In genomic region chrX:2609431-2610238, GRCh38 we compare ENCODE assay signal across 8 cellular contexts.
DNase-seq lines count a peak whose midpoint lies in the region; ATAC-seq and TF ChIP-seq lines count a peak whose summit lies in the region.

No MANE protein-coding gene starts in this region.

- H3K27me3 ChIP-seq in KMS-11 (ENCODE audit: insufficient read depth, low read depth) = no peaks in the 10 kb centered on the region

- no peaks in the 10 kb centered on the region for H3K27me3 Mint-ChIP-seq in activated T-cell treated with anti-CD3 and anti-CD28 coated beads, Interleukin-2, amount 50 U/mL, for 24 hours
- H3K27me3 Mint-ChIP-seq in natural killer cell treated with Interleukin-12 subunit alpha and Interleukin-12 subunit beta and Interleukin-15 and Interleukin-18, amount 100 ng/mL, for 72 hours = no peaks in the 10 kb centered on the region

- H3K9me3 Mint-ChIP-seq in activated T-cell treated with anti-CD3 and anti-CD28 coated beads, Interleukin-2, amount 50 U/mL, for 24 hours = no peaks in the 10 kb centered on the region
- peaks cover 8% of the 10 kb centered on the region for H3K9me3 Mint-ChIP-seq in natural killer cell treated with Interleukin-12 subunit alpha and Interleukin-12 subunit beta and Interleukin-15 and Interleukin-18, amount 100 ng/mL, for 72 hours

- ATAC-seq in natural killer cell treated with Interleukin-12 subunit alpha and Interleukin-12 subunit beta and Interleukin-15 and Interleukin-18, amount 100 ng/mL, for 72 hours = no peak
- ATAC-seq in HG03095 (IDR thresholded peaks at IDR 0.05; ENCODE audit: unreplicated experiment) = no peak

- no peaks in the 10 kb centered on the region for H3K79me2 ChIP-seq in KMS-11 (ENCODE audit: insufficient read depth, low read depth)

- DNase-seq in activated T-cell treated with anti-CD3 and anti-CD28 coated beads, Interleukin-2, amount 50 U/mL, for 24 hours = no peak
- DNase-seq in activated T-cell treated with anti-CD3 and anti-CD28 coated beads, Interleukin-2, amount 50 U/mL, for 1 hour = no peak
- DNase-seq in dermis blood vessel endothelial cell (peak; percentile 47), G401 (ENCODE audit: low spot score) (no peak), activated gamma-delta T cell treated with Interleukin-2 at 50 U/mL for 16 hours (no peak)
- DNase-seq in natural killer cell treated with Interleukin-12 subunit alpha and Interleukin-12 subunit beta and Interleukin-15 and Interleukin-18, amount 100 ng/mL, for 72 hours (ENCODE audit: low spot score) = no peak

- H3K4me3 ChIP-seq in KMS-11 (IDR thresholded peaks at IDR 0.05; ENCODE audit: insufficient read depth, low read depth, low read length) = no peak overlapping the region

- peak overlapping the region; percentile 22; the same call in 1 of the 2 replicates for H3K9ac ChIP-seq in KMS-11

- in situ Hi-C loops in G401 (cut with HindIII; ENCODE audit: low sequenced_read_pairs) = no loop called here

- no peak overlapping the region for H3K27ac ChIP-seq in KMS-11

- peak overlapping the region; percentile 88 for H3K27ac Mint-ChIP-seq in activated T-cell treated with anti-CD3 and anti-CD28 coated beads, Interleukin-2, amount 50 U/mL, for 24 hours
- peak overlapping the region; percentile 49 to 87 for H3K27ac Mint-ChIP-seq in natural killer cell treated with Interleukin-12 subunit alpha and Interleukin-12 subunit beta and Interleukin-15 and Interleukin-18, amount 100 ng/mL, for 72 hours

- H4K20me1 ChIP-seq in KMS-11 (ENCODE audit: insufficient read depth) = no peaks in the 10 kb centered on the region

- peaks cover 52% of the 10 kb centered on the region for H3K4me1 Mint-ChIP-seq in activated T-cell treated with anti-CD3 and anti-CD28 coated beads, Interleukin-2, amount 50 U/mL, for 24 hours (ENCODE audit: low read depth)
- H3K4me1 Mint-ChIP-seq in natural killer cell treated with Interleukin-12 subunit alpha and Interleukin-12 subunit beta and Interleukin-15 and Interleukin-18, amount 100 ng/mL, for 72 hours (ENCODE audit: low read depth in 2 of 2) = peaks cover 29 to 41% of the 10 kb centered on the region in 2 donors

- H3K36me3 ChIP-seq in KMS-11 (ENCODE audit: insufficient read depth) = no peaks in the 10 kb centered on the region

- peak overlapping the region; percentile 91 for H3K4me3 Mint-ChIP-seq in activated T-cell treated with anti-CD3 and anti-CD28 coated beads, Interleukin-2, amount 50 U/mL, for 24 hours
- H3K4me3 Mint-ChIP-seq in natural killer cell treated with Interleukin-12 subunit alpha and Interleukin-12 subunit beta and Interleukin-15 and Interleukin-18, amount 100 ng/mL, for 72 hours = peak overlapping the region; percentile 94

- H3K4me2 ChIP-seq in KMS-11 = peak overlapping the region; percentile 68

- no peak for TF ChIP-seq CTCF in KMS-11 (conservative IDR thresholded peaks at IDR 0.05; ENCODE audit: low read depth, low read length)

- H3K4me1 ChIP-seq in KMS-11 (ENCODE audit: low read depth, poor library complexity, severe bottlenecking) = no peaks in the 10 kb centered on the region

- H2AFZ ChIP-seq in KMS-11 (ENCODE audit: low read depth) = peak overlapping the region; percentile 61; the same call in 1 of the 2 replicates

- peaks cover 49% of the 10 kb centered on the region for H3K36me3 Mint-ChIP-seq in activated T-cell treated with anti-CD3 and anti-CD28 coated beads, Interleukin-2, amount 50 U/mL, for 24 hours (ENCODE audit: low read depth)
- peaks cover 8% of the 10 kb centered on the region for H3K36me3 Mint-ChIP-seq in natural killer cell treated with Interleukin-12 subunit alpha and Interleukin-12 subunit beta and Interleukin-15 and Interleukin-18, amount 100 ng/mL, for 72 hours
